ENCODE assay signal across 8 cellular contexts in the genomic region with DNA sequence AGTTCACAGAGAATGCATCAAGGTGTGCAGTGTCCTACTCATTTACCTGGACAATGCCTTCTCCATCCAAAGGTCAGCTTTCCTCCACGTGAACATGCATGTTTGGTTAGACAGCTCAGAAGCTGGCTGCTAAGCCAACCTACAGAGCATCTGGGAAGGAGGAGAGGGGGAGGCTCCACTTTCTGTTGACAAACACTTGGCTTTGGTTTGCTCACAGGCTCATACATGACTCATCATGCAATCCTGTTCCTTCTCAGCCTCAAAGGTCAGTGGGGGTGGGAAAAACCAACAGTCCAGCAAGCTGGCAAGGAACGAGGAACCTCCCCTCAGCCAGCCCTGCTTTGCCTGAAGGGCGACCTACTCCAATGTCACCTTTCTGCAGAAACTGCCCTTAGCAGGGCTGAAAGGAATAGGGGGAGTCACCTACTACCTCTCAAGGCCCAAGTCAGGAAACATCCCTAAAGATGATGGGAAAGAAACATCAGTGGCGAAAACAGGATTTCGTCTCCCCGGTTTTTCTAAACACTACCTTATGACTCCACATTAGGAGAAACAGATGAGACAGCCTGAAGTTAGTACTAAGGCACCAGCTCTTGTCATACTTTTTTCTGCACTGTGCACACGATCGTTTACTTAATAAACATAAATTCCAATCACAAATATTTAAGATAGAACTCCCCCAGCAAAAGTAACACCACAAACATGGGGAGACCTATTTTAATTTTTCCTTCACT. TPM values are rescaled to one million over a fixed set of nuclear protein-coding genes. Genes with fewer than 3 reads are reported as not detected.
A peak's percentile ranks its signal among the peaks of the same experiment; 100 is the strongest.
DNase-seq lines count a peak whose midpoint lies in the region; ATAC-seq and TF ChIP-seq lines count a peak whose summit lies in the region.

No MANE protein-coding gene starts in this region.

- H3K36me3 ChIP-seq in stomach smooth muscle (ENCODE audit: control insufficient read depth in 2 of 2, insufficient read depth in 2 of 2, low read length in 2 of 2) = peaks cover 15 to 22% of the 10 kb centered on the region in 2 donors
- H3K36me3 ChIP-seq in prostate gland = no peaks in the 10 kb centered on the region

- H3K9me3 ChIP-seq in stomach smooth muscle (ENCODE audit: control insufficient read depth in 2 of 2, low read length in 2 of 2) = no peaks in the 10 kb centered on the region
- H3K9me3 ChIP-seq in prostate gland = no peaks in the 10 kb centered on the region

- peak overlapping the region; percentile 12 for H3K27ac ChIP-seq in stomach smooth muscle (ENCODE audit: low read length)
- H3K27ac ChIP-seq in prostate gland = no peak overlapping the region

- H3K4me1 ChIP-seq in stomach smooth muscle (ENCODE audit: control insufficient read depth, insufficient read depth, low read length) (peaks cover 10% of the 10 kb centered on the region), prostate gland (replicated peaks) (no peaks in the 10 kb centered on the region)

- intact Hi-C loops in Right ventricle myocardium superior (cut with DNase I) = no loop called here
- intact Hi-C loops in prostate gland (cut with DNase I) = no loop called here

- DNase-seq in SHP77 (lab: John Stamatoyannopoulos, UW) (peak; percentile 19 to 21), Right ventricle myocardium superior (peak; percentile 71), cerebellar cortex (ENCODE audit: low spot score) (no peak), prostate gland (ENCODE audit: low spot score) (no peak)

- ATAC-seq in HG02885 (IDR thresholded peaks at IDR 0.05; ENCODE audit: poor library complexity, unreplicated experiment) (peak; percentile 50), Right ventricle myocardium superior (ENCODE audit: poor library complexity) (peak; percentile 92), GM21576 (IDR thresholded peaks at IDR 0.05; ENCODE audit: unreplicated experiment) (no peak), HG03280 (IDR thresholded peaks at IDR 0.05; ENCODE audit: unreplicated experiment) (no peak)

- H3K27me3 ChIP-seq in stomach smooth muscle (ENCODE audit: control insufficient read depth in 1 of 2, insufficient read depth in 2 of 2, low read length in 2 of 2) = no peaks in the 10 kb centered on the region
- no peaks in the 10 kb centered on the region for H3K27me3 ChIP-seq in prostate gland (replicated peaks; ENCODE audit: insufficient read depth)

- no peak overlapping the region for H3K9ac ChIP-seq in stomach smooth muscle (ENCODE audit: low read length in 2 of 2)

- H3K4me3 ChIP-seq in stomach smooth muscle (ENCODE audit: low read length in 2 of 2) (peak overlapping the region in 1 of 2 donors; percentile 17), prostate gland (no peak overlapping the region)

- TF ChIP-seq POLR2A in prostate gland (IDR thresholded peaks at IDR 0.05) = no peak

- TF ChIP-seq CTCF in prostate gland (IDR thresholded peaks at IDR 0.05) = no peak

- WGBS in prostate gland = 66% methylated on average over 8 of the region's 8 CpGs

RNA-seq across cellular contexts. Expression of a gene that starts 37.9 kb away (rescaled TPM):
- total RNA-seq in Right ventricle myocardium superior (15.8 TPM), prostate gland (10 to 100 TPM; 18.9 to 26.2 TPM)

Comparison
In these comparisons a context has a peak if more than half of its experiments do, and no peak if none do; other contexts are left out.
1. ATAC-seq: peak in HG02885 (single experiment) and Right ventricle myocardium superior (single experiment); none in GM21576 (single experiment) and HG03280 (single experiment).
2. DNase-seq: peak in SHP77 (2 of 2) and Right ventricle myocardium superior (single experiment); none in cerebellar cortex (single experiment) and prostate gland (single experiment).